27 cellular contexts compared by ENCODE assay signal in genomic region chr20:24297928-24298327, GRCh38.
"Had no signal": no experiment of that assay in that cellular context is flagged by ENCODE, and none has a peak within 500 bp of the region (broad histone marks: within the 10 kb centered on the region; RNA-seq: fewer than 3 reads in every experiment).

No MANE protein-coding gene starts in this region.

- H3K9ac ChIP-seq: parathyroid adenoma had no signal

- H3K4me2 ChIP-seq: hepatocyte had no signal

- H3K79me2 ChIP-seq: hepatocyte, parathyroid adenoma had no signal

- DNase-seq: colonic mucosa; effector CD8-positive, alpha-beta T cell; foreskin keratinocyte; heart left ventricle; left cardiac atrium; left lung; mesenchymal stem cell; mucosa of descending colon; naive B cell; right cardiac atrium; spleen; stimulated activated CD4-positive, alpha-beta T cell treated with anti-CD3 and anti-CD28 coated beads, Interleukin-4, amount 100 ng/mL, for 4 hours; stimulated activated naive CD8-positive, alpha-beta T cell treated with anti-CD3 and anti-CD28 coated beads, Interleukin-15, Interleukin-2, amounts not matched to agents 100 U/mL and 50 U/mL, for 24 hours; substantia nigra; testis; tibial artery had no signal

- H3K4me1 Mint-ChIP-seq: mesothelial cell of epicardium; naive B cell; nephron; stimulated activated memory B cell treated with anti-CD40 and anti-IgM and Interleukin-4, amounts not matched to agents 10 μg/mL and 1 μg/mL and 100 μg/mL, for 72 hours had no signal

- H3K9me3 ChIP-seq: colonic mucosa, esophagus muscularis mucosa, gastroesophageal sphincter, heart left ventricle, left lung, mucosa of descending colon, prostate gland, spleen, testis, tibial artery had no signal

- H3K36me3 ChIP-seq: colonic mucosa, esophagus muscularis mucosa, gastroesophageal sphincter, heart left ventricle, left lung, prostate gland, spleen, tibial artery had no signal

- H3K27ac Mint-ChIP-seq: dendritic cell treated with granulocyte-macrophage colony-stimulating factor and Interleukin-4, amounts not matched to agents 40 ng/mL and 50 ng/mL, for 4 days; mesothelial cell of epicardium; naive B cell; nephron; stimulated activated memory B cell treated with anti-CD40 and anti-IgM and Interleukin-4, amounts not matched to agents 10 μg/mL and 1 μg/mL and 100 μg/mL, for 72 hours; type B pancreatic cell had no signal

- H3K27ac ChIP-seq: colonic mucosa, esophagus muscularis mucosa, foreskin keratinocyte, gastroesophageal sphincter, heart left ventricle, hepatocyte, left lung, parathyroid adenoma, prostate gland, skin epidermis, spleen, testis, tibial artery had no signal

- H2AFZ ChIP-seq: hepatocyte, parathyroid adenoma had no signal

- H3K4me1 ChIP-seq: colonic mucosa, esophagus muscularis mucosa, foreskin keratinocyte, gastroesophageal sphincter, heart left ventricle, left lung, parathyroid adenoma, prostate gland, spleen, testis, tibial artery had no signal

- H3K4me3 ChIP-seq: colonic mucosa, esophagus muscularis mucosa, gastroesophageal sphincter, heart left ventricle, hepatocyte, left lung, mucosa of descending colon, prostate gland, skin epidermis, spleen, testis, tibial artery had no signal

- H3K27me3 Mint-ChIP-seq: dendritic cell treated with granulocyte-macrophage colony-stimulating factor and Interleukin-4, amounts not matched to agents 40 ng/mL and 50 ng/mL, for 4 days; stimulated activated memory B cell treated with anti-CD40 and anti-IgM and Interleukin-4, amounts not matched to agents 10 μg/mL and 1 μg/mL and 100 μg/mL, for 72 hours had no signal

- H3K9me3 Mint-ChIP-seq: dendritic cell treated with granulocyte-macrophage colony-stimulating factor and Interleukin-4, amounts not matched to agents 40 ng/mL and 50 ng/mL, for 4 days; mesothelial cell of epicardium; naive B cell; nephron; stimulated activated memory B cell treated with anti-CD40 and anti-IgM and Interleukin-4, amounts not matched to agents 10 μg/mL and 1 μg/mL and 100 μg/mL, for 72 hours; type B pancreatic cell had no signal

- ATAC-seq: foreskin keratinocyte; gastroesophageal sphincter; heart left ventricle; left cardiac atrium; left lung; mucosa of descending colon; right cardiac atrium; stimulated activated memory B cell treated with anti-CD40 and anti-IgM and Interleukin-4, amounts not matched to agents 10 μg/mL and 1 μg/mL and 100 μg/mL, for 72 hours; stimulated activated naive CD8-positive, alpha-beta T cell treated with anti-CD3 and anti-CD28 coated beads, Interleukin-15, Interleukin-2, amounts not matched to agents 100 U/mL and 50 U/mL, for 24 hours had no signal

- H3K36me3 Mint-ChIP-seq: mesothelial cell of epicardium; naive B cell; stimulated activated memory B cell treated with anti-CD40 and anti-IgM and Interleukin-4, amounts not matched to agents 10 μg/mL and 1 μg/mL and 100 μg/mL, for 72 hours; type B pancreatic cell had no signal

- H3K4me3 Mint-ChIP-seq: dendritic cell treated with granulocyte-macrophage colony-stimulating factor and Interleukin-4, amounts not matched to agents 40 ng/mL and 50 ng/mL, for 4 days; mesothelial cell of epicardium; naive B cell; nephron; stimulated activated memory B cell treated with anti-CD40 and anti-IgM and Interleukin-4, amounts not matched to agents 10 μg/mL and 1 μg/mL and 100 μg/mL, for 72 hours; type B pancreatic cell had no signal

- H3K27me3 ChIP-seq: colonic mucosa, foreskin keratinocyte, hepatocyte, spleen, testis had no signal
